Comparison of ENCODE assay signal across 8 cellular contexts in genomic region chr1:92310185-92310597, GRCh38. TPM values are rescaled to one million over a fixed set of nuclear protein-coding genes. Genes with fewer than 3 reads are reported as not detected.
DNase-seq lines count a peak whose midpoint lies in the region; ATAC-seq, FAIRE-seq and TF ChIP-seq lines count a peak whose summit lies in the region.

No MANE protein-coding gene starts in this region.

- peak; percentile 84 for FAIRE-seq in D721Med (lab: Jason Lieb, UNC)

- H3K4me1 ChIP-seq in Peyer's patch: no peaks in the 10 kb centered on the region

- peaks cover 0 to 31% (median 0%) of the 10 kb centered on the region in 3 donors for H3K36me3 ChIP-seq in Peyer's patch

- TF ChIP-seq POLR2A in Peyer's patch (IDR thresholded peaks at IDR 0.05): no peak

- H3K4me3 ChIP-seq in HFF-Myc (replicated peaks; ENCODE audit: low read depth, low read length) (no peak overlapping the region), Peyer's patch (no peak overlapping the region), epithelial cell of proximal tubule (ENCODE audit: low read depth, low read length) (no peak overlapping the region)

- ATAC-seq in GM19397 (IDR thresholded peaks at IDR 0.05; ENCODE audit: unreplicated experiment): no peak

- TF ChIP-seq CTCF in D721Med (IDR thresholded peaks at IDR 0.05; ENCODE audit: insufficient read depth, missing control alignments): peak; percentile 55
- peak; percentile 17 for TF ChIP-seq CTCF in HFF-Myc (IDR thresholded peaks at IDR 0.05; ENCODE audit: low read depth, low read length, missing control alignments)
- peak; percentile 35 to 61 (median 56) for TF ChIP-seq CTCF in Peyer's patch (IDR thresholded peaks at IDR 0.05)
- peak; percentile 67 for TF ChIP-seq CTCF in epithelial cell of proximal tubule (conservative IDR thresholded peaks at IDR 0.05; ENCODE audit: low read depth, low read length)

- H3K27me3 ChIP-seq in Peyer's patch: no peaks in the 10 kb centered on the region

- H3K9me3 ChIP-seq in Peyer's patch: no peaks in the 10 kb centered on the region

- DNase-seq in D721Med (ENCODE audit: insufficient read length, low spot score): no peak
- no peak for DNase-seq in HFF-Myc (ENCODE audit: extremely low read depth, low read depth)
- no peak for DNase-seq in Peyer's patch
- no peak for DNase-seq in epithelial cell of proximal tubule (ENCODE audit: low read depth)
- peak; percentile 47 for DNase-seq in pons (ENCODE audit: low spot score)
- DNase-seq in cortex of kidney (lab: John Stamatoyannopoulos, UW): no peak
- no peak for DNase-seq in effector CD4-positive, alpha-beta T cell

- no peak overlapping the region for H3K27ac ChIP-seq in Peyer's patch

RNA-seq across cellular contexts. Expression of gene RPAP2, which starts 11.3 kb away (rescaled TPM):
- 10 to 100 TPM in 2 of 4 donors, 1 to 10 TPM in 2; 5.8 to 13.0 (median 10.3) TPM for total RNA-seq in Peyer's patch
- total RNA-seq in epithelial cell of proximal tubule: 3.7 and 12.1 TPM in 2 replicates

RNA-seq across cellular contexts. Expression of gene GLMN, which starts 11.4 kb away (rescaled TPM):
- total RNA-seq in Peyer's patch (10 to 100 TPM in 1 of 4 donors, 1 to 10 TPM in 3; 1.1 to 19.8 (median 3.8) TPM), epithelial cell of proximal tubule (7.0 and 14.6 TPM in 2 replicates)

Comparison
In these comparisons a context has a peak if more than half of its experiments do, and no peak if none do; other contexts are left out.
1. CTCF ChIP-seq: peak in every context shown above with its lines; median percentile 67 in epithelial cell of proximal tubule; 56 in Peyer's patch; 55 in D721Med; 17 in HFF-Myc.